Comparison of ENCODE assay signal across 22 cellular contexts in the genomic region with DNA sequence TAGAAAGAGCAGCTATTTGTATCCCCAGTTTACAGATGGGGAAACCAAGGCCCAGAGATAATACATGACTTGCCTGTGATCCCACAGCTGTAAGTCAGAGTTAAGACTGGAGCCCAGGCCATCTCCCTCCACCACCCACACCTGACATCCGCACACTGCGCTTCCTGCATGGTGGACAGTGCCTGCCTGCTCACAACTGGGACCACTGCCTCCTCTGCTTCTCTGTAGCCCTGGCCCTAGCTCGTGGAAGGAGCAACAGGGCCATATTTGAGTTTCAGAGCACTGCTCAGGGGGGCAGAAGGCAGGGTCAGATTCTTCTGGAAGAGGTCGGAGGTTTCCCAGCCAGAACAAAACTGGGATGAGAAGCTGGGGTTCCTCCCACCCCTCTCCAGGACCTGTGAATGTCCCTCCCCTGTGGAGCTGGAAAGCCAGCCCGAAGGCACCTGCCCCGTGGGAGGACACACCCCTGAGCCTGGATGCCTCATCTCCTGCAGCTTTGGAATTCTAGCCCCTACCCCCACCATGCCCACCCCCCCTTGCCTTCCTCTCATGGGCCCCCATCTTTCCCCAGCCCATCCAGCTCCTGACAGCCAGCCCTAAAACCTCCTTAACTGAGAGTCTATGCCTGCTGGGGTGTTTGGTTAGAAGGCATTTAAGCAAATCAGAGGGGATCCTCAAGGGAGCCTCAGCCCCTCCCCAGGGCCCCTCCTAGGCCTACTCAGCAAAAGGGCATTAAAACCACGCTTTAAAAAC.
"Had no signal": no experiment of that assay in that cellular context is flagged by ENCODE, and none has a peak within 500 bp of the region (broad histone marks: within the 10 kb centered on the region; RNA-seq: fewer than 3 reads in every experiment).

No MANE protein-coding gene starts in this region.

- H3K4me3 ChIP-seq: ascending aorta, skin epidermis, tibial artery had no signal

- H3K4me1 ChIP-seq: ascending aorta, tibial artery had no signal

- H3K4me3 Mint-ChIP-seq: activated CD4-positive, alpha-beta T cell treated with anti-CD3 and anti-CD28 coated beads, Interleukin-2, amount 10 ng/mL, durations not matched to agents 7 days and 5 days; activated naive CD4-positive, alpha-beta T cell treated with anti-CD3 and anti-CD28 coated beads, Interleukin-2, amount 10 ng/mL, durations not matched to agents 7 days and 5 days; effector memory CD8-positive, alpha-beta T cell; nephron progenitor cell had no signal

- H3K27me3 ChIP-seq: ascending aorta had no signal

- ATAC-seq: activated CD4-positive, CD25-positive, alpha-beta regulatory T cell treated with anti-CD3 and anti-CD28 coated beads, Interleukin-2, amount 50 U/mL, for 24 hours; effector memory CD8-positive, alpha-beta T cell; left colon; SK-N-SH treated with all-trans-retinoic acid at 6 μM for 48 hours; stimulated activated naive CD8-positive, alpha-beta T cell treated with anti-CD3 and anti-CD28 coated beads, Interleukin-15, Interleukin-2, amounts not matched to agents 100 U/mL and 50 U/mL, for 24 hours had no signal

- H3K27ac Mint-ChIP-seq: activated CD4-positive, alpha-beta T cell treated with anti-CD3 and anti-CD28 coated beads, Interleukin-2, amount 10 ng/mL, durations not matched to agents 7 days and 5 days; activated naive CD4-positive, alpha-beta T cell treated with anti-CD3 and anti-CD28 coated beads, Interleukin-2, amount 10 ng/mL, durations not matched to agents 7 days and 5 days; activated T-helper 2 cell treated with anti-CD3 and anti-CD28 coated beads, Interferon-gamma antibody, Interleukin-2, Interleukin-4, amounts not matched to agents 10 μg/mL and 5 μg/mL and 100 μg/mL, durations not matched to agents 14 hours and 24 hours and 36 hours; effector memory CD8-positive, alpha-beta T cell; nephron progenitor cell had no signal

- DNase-seq: activated CD4-positive, alpha-beta T cell treated with anti-CD3 and anti-CD28 coated beads, Interleukin-2, amount 10 ng/mL, durations not matched to agents 7 days and 5 days; activated naive CD4-positive, alpha-beta T cell treated with anti-CD3 and anti-CD28 coated beads, Interleukin-2, amount 10 ng/mL, durations not matched to agents 7 days and 5 days; dermis blood vessel endothelial cell; effector memory CD8-positive, alpha-beta T cell; foreskin melanocyte; hypothalamus; islet precursor cell; left colon; mammary epithelial cell; midbrain; nephron progenitor cell; occipital lobe; stimulated activated naive CD8-positive, alpha-beta T cell treated with anti-CD3 and anti-CD28 coated beads, Interleukin-15, Interleukin-2, amounts not matched to agents 100 U/mL and 50 U/mL, for 24 hours; substantia nigra; T1000; tibial artery had no signal

- H3K27ac ChIP-seq: ascending aorta, skin epidermis, tibial artery had no signal

- H3K36me3 Mint-ChIP-seq: activated naive CD4-positive, alpha-beta T cell treated with anti-CD3 and anti-CD28 coated beads, Interleukin-2, amount 10 ng/mL, durations not matched to agents 7 days and 5 days had no signal

- H3K9me3 Mint-ChIP-seq: activated naive CD4-positive, alpha-beta T cell treated with anti-CD3 and anti-CD28 coated beads, Interleukin-2, amount 10 ng/mL, durations not matched to agents 7 days and 5 days; activated T-helper 2 cell treated with anti-CD3 and anti-CD28 coated beads, Interferon-gamma antibody, Interleukin-2, Interleukin-4, amounts not matched to agents 10 μg/mL and 5 μg/mL and 100 μg/mL, durations not matched to agents 14 hours and 24 hours and 36 hours; effector memory CD8-positive, alpha-beta T cell; nephron progenitor cell had no signal

- H3K4me1 Mint-ChIP-seq: activated naive CD4-positive, alpha-beta T cell treated with anti-CD3 and anti-CD28 coated beads, Interleukin-2, amount 10 ng/mL, durations not matched to agents 7 days and 5 days; nephron progenitor cell had no signal

- FAIRE-seq: urothelium cell line had no signal

- H3K9me3 ChIP-seq: ascending aorta, tibial artery had no signal

- H3K36me3 ChIP-seq: ascending aorta, tibial artery had no signal
